1 cellular context compared by ENCODE assay signal in the genomic region with DNA sequence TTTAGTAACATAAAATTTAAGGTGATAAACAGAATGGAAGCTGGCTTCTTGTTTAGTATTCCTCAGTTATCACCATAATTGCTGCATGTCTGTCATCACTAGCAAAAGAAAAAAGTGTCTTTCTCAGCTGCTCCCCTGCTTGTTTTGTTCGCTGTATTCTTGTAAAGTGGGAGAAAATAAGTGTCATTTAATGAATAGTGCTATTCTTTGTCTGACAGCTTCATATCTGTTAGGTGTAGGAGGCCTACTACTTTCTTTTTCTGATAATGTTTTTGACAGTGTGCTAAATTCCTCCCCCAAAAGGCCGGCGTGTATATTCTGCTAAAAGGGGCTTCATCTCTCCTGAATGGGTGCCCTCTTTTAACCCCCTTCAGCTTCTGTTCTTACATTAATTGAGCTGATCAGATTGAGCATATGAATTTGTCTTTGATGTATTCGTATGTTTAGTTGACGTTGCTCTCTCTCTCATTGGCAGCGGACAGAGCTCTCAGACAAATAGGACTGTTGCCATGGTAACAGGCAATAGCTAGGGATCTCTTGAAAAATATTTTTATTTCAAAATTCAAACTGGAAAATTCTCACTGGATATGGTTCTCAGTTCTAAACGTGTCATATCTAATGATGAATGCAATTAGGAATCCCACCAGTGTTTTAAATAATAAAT.
TF ChIP-seq lines count a peak whose summit lies in the region.

No MANE protein-coding gene starts in this region.

TF ChIP-seq in SK-N-SH treated with all-trans-retinoic acid at 6 μM for 48 hours, 23 proteins besides CTCF, POLR2A, EP300 and RAD21 (continued from another document):
- TF ChIP-seq, protein P1, sequence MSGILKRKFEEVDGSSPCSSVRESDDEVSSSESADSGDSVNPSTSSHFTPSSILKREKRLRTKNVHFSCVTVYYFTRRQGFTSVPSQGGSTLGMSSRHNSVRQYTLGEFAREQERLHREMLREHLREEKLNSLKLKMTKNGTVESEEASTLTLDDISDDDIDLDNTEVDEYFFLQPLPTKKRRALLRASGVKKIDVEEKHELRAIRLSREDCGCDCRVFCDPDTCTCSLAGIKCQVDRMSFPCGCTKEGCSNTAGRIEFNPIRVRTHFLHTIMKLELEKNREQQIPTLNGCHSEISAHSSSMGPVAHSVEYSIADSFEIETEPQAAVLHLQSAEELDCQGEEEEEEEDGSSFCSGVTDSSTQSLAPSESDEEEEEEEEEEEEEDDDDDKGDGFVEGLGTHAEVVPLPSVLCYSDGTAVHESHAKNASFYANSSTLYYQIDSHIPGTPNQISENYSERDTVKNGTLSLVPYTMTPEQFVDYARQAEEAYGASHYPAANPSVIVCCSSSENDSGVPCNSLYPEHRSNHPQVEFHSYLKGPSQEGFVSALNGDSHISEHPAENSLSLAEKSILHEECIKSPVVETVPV (CRISPR knock-in tag; IDR thresholded peaks at IDR 0.05), result no peak
- TF ChIP-seq ZC3H10 (CRISPR knock-in tag; IDR thresholded peaks at IDR 0.05) (no peak), RARB (CRISPR knock-in tag; IDR thresholded peaks at IDR 0.05) (no peak)
